Comparison of ENCODE assay signal across 12 cellular contexts in genomic region chr10:58666024-58666423, GRCh38.
A peak's percentile ranks its signal among the peaks of the same experiment; 100 is the strongest.
DNase-seq lines count a peak whose midpoint lies in the region; ATAC-seq, FAIRE-seq and TF ChIP-seq lines count a peak whose summit lies in the region.
"Had no signal": no experiment of that assay in that cellular context is flagged by ENCODE, and none has a peak within 500 bp of the region (broad histone marks: within the 10 kb centered on the region; RNA-seq: fewer than 3 reads in every experiment).

No MANE protein-coding gene starts in this region.

- TF ChIP-seq POLR2A in heart left ventricle (IDR thresholded peaks at IDR 0.05), result no peak

- 62 to 69% (median 65%) methylated on average over 3 of the region's 3 CpGs for WGBS in heart left ventricle, 4 donors
- WGBS in lung, 2 donors, result 35 to 44% methylated on average over 3 of the region's 3 CpGs

- ATAC-seq in Right ventricle myocardium superior (ENCODE audit: poor library complexity) (peak; percentile 46), heart left ventricle (no peak), lung (ENCODE audit: insufficient read depth, low FRiP score) (peak; percentile 85), GM18517 (IDR thresholded peaks at IDR 0.05; ENCODE audit: unreplicated experiment) (no peak), HG02571 (IDR thresholded peaks at IDR 0.05; ENCODE audit: unreplicated experiment) (no peak)

- TF ChIP-seq CTCF in heart left ventricle (IDR thresholded peaks at IDR 0.05) (no peak), bronchial epithelial cell (IDR thresholded peaks at IDR 0.05; ENCODE audit: insufficient read depth, low read length, severe bottlenecking) (no peak), lung (IDR thresholded peaks at IDR 0.05; ENCODE audit: control extremely low read depth, extremely low read depth) (no peak), CD14-positive monocyte (IDR thresholded peaks at IDR 0.05) (no peak)

- H3K9me3 ChIP-seq in heart left ventricle (peaks cover 0 to 26% (median 9%) of the 10 kb centered on the region in 12 donors), lung (ENCODE audit: control insufficient read depth in 2 of 2, insufficient read depth in 1 of 2, low read length in 1 of 2) (peaks cover 2 to 3% of the 10 kb centered on the region in 2 donors)

- no peaks in the 10 kb centered on the region for H3K27me3 Mint-ChIP-seq in CD14-positive monocyte (ENCODE audit: low read depth in 3 of 3)

- no peak for FAIRE-seq in bronchial epithelial cell (lab: Jason Lieb, UNC)
- FAIRE-seq: GM12891 had no signal

- peak overlapping the region in 2 of 7 donors; percentile 16 to 73 for H3K27ac Mint-ChIP-seq in CD14-positive monocyte

- no peak for DNase-seq in Right ventricle myocardium superior
- no peak for DNase-seq in heart left ventricle
- DNase-seq in bronchial epithelial cell (ENCODE audit: low read depth), result peak; percentile 69
- DNase-seq in lung (ENCODE audit: low spot score), result no peak
- DNase-seq in CD14-positive monocyte (ENCODE audit: low spot score), result no peak
- DNase-seq in activated CD4-positive, CD25-positive, alpha-beta regulatory T cell treated with anti-CD3 and anti-CD28 coated beads, Interleukin-2, amount 50 U/mL, for 72 hours, result no peak
- DNase-seq: esophagus squamous epithelium, NCI-H2171 had no signal

- peak overlapping the region in 3 of 12 donors; percentile 19 to 31 (median 29) for H3K4me3 ChIP-seq in heart left ventricle
- peak overlapping the region; percentile 2 for H3K4me3 ChIP-seq in bronchial epithelial cell (ENCODE audit: low read depth, low read length)
- H3K4me3 ChIP-seq in lung, result no peak overlapping the region

- H3K4me1 Mint-ChIP-seq in CD14-positive monocyte, result peaks cover 29% of the 10 kb centered on the region
- H3K4me1 Mint-ChIP-seq: neural crest cell had no signal

- H3K9me3 Mint-ChIP-seq in CD14-positive monocyte, result peaks cover 1 to 19% (median 12%) of the 10 kb centered on the region in 7 donors

- H3K36me3 Mint-ChIP-seq in CD14-positive monocyte, result peaks cover 0 to 5% of the 10 kb centered on the region in 2 donors

- H3K4me3 Mint-ChIP-seq in CD14-positive monocyte, result peak overlapping the region in 1 of 2 donors; percentile 39
- H3K4me3 Mint-ChIP-seq: neural crest cell had no signal

- H3K36me3 ChIP-seq in heart left ventricle (no peaks in the 10 kb centered on the region), bronchial epithelial cell (ENCODE audit: control insufficient read depth, insufficient read depth, low read length) (no peaks in the 10 kb centered on the region), lung (ENCODE audit: control insufficient read depth in 2 of 2, insufficient read depth in 2 of 2, low read length in 2 of 2) (no peaks in the 10 kb centered on the region)
- H3K36me3 ChIP-seq: esophagus squamous epithelium had no signal

- H3K4me1 ChIP-seq in heart left ventricle (peaks cover 0 to 18% (median 0%) of the 10 kb centered on the region in 12 donors), lung (ENCODE audit: control insufficient read depth in 2 of 2, insufficient read depth in 2 of 2, low read length in 2 of 2) (no peaks in the 10 kb centered on the region)

- H3K27me3 ChIP-seq in heart left ventricle (no peaks in the 10 kb centered on the region), bronchial epithelial cell (ENCODE audit: control insufficient read depth, insufficient read depth, low read length) (no peaks in the 10 kb centered on the region), lung (ENCODE audit: control insufficient read depth, insufficient read depth) (no peaks in the 10 kb centered on the region)
- H3K27me3 ChIP-seq: esophagus squamous epithelium had no signal

- peak overlapping the region in 1 of 12 donors; percentile 17 for H3K27ac ChIP-seq in heart left ventricle
- H3K27ac ChIP-seq in lung (ENCODE audit: low read depth in 1 of 2, low read length in 1 of 2), result no peak overlapping the region
- H3K27ac ChIP-seq: esophagus squamous epithelium had no signal

- intact Hi-C loops in Right ventricle myocardium superior (cut with DNase I) (no loop called here), heart left ventricle (cut with DNase I) (no loop called here), CD14-positive monocyte (cut with micrococcal nuclease) (no loop called here)

Comparison
In these comparisons a context has a peak if more than half of its experiments do, and no peak if none do; other contexts are left out.
1. ATAC-seq: peak in Right ventricle myocardium superior (single experiment) and lung (single experiment); none in heart left ventricle (0 of 4), GM18517 (single experiment) and HG02571 (single experiment).